Comparison of ENCODE assay signal across 24 cellular contexts in genomic region chr2:18104583-18105224, GRCh38.
DNase-seq lines count a peak whose midpoint lies in the region; TF ChIP-seq lines count a peak whose summit lies in the region.
"Had no signal": no experiment of that assay in that cellular context is flagged by ENCODE, and none has a peak within 500 bp of the region (broad histone marks: within the 10 kb centered on the region; RNA-seq: fewer than 3 reads in every experiment).

No MANE protein-coding gene starts in this region.

- peak overlapping the region; percentile 12; the same call in 1 of the 2 replicates for H3K4me2 ChIP-seq in MM.1S (ENCODE audit: low read depth, low read length)
- H3K4me2 ChIP-seq: GM23338 had no signal

- no peaks in the 10 kb centered on the region for H3K9me2 ChIP-seq in MM.1S (replicated peaks; ENCODE audit: insufficient read depth, low read length)

- DNase-seq in COLO829 (ENCODE audit: low spot score) (peak; percentile 87), MM.1S (peak; percentile 66), foreskin melanocyte (peak; percentile 92), pons (ENCODE audit: low spot score) (peak; percentile 8), KG1 (lab: John Stamatoyannopoulos, UW) (no peak), hippocampal formation (lab: John Stamatoyannopoulos, UW) (no peak), RPMI8226 (no peak)
- DNase-seq: CD8-positive, alpha-beta T cell; DMS 273 treated with DMSO at 0.1 percent for 48 hours; DMS79 treated with DMSO at 0.1 percent for 48 hours; GF-D8; H9; NCI-H1105 treated with DMSO at 0.1 percent for 48 hours; NCI-H146; NCI-H2029; NCI-H2171; NCI-H226; NCI-H510A treated with DMSO at 0.1 percent for 48 hours; PC-3; SHP77; SW 1271 had no signal

- H3F3A ChIP-seq in MM.1S (ENCODE audit: insufficient read depth, low read length), result peaks cover 9% of the 10 kb centered on the region

- H3K27me3 ChIP-seq in MM.1S (replicated peaks; ENCODE audit: insufficient read depth, low read length), result no peaks in the 10 kb centered on the region

- 0 out of 2 replicates have a peak overlapping the region, but pooled peaks have one; percentile 14 for H2AFZ ChIP-seq in MM.1S (ENCODE audit: low read length)
- H2AFZ ChIP-seq: GM23338 had no signal

- H3K9me3 ChIP-seq in MM.1S (replicated peaks; ENCODE audit: insufficient read depth, low read length), result no peaks in the 10 kb centered on the region

- no peak overlapping the region for H3K4me3 ChIP-seq in MM.1S (ENCODE audit: low read length)
- H3K4me3 ChIP-seq: GM23338, K562 had no signal

- no peak overlapping the region for H3K9ac ChIP-seq in MM.1S (ENCODE audit: low read length)

- peak; percentile 28 for TF ChIP-seq CTCF in MM.1S (IDR thresholded peaks at IDR 0.05; ENCODE audit: low read length)

- H4K20me1 ChIP-seq in MM.1S (ENCODE audit: insufficient read depth, low read length), result no peaks in the 10 kb centered on the region

- H3K4me1 ChIP-seq in MM.1S (ENCODE audit: low read length), result peaks cover 33% of the 10 kb centered on the region

- H3K79me2 ChIP-seq in MM.1S (ENCODE audit: low read length), result no peaks in the 10 kb centered on the region

- H3K36me3 ChIP-seq in MM.1S (replicated peaks; ENCODE audit: insufficient read depth, low read length), result no peaks in the 10 kb centered on the region

- H3K27ac ChIP-seq in MM.1S (ENCODE audit: low read length), result peak overlapping the region; percentile 52; the same call in 1 of the 2 replicates
- H3K27ac ChIP-seq: C4-2B had no signal

Comparison
In these comparisons a context has a peak if more than half of its experiments do, and no peak if none do; other contexts are left out.
1. DNase-seq: peak in COLO829 (single experiment), MM.1S (single experiment), foreskin melanocyte (single experiment) and pons (single experiment); none in KG1 (single experiment), hippocampal formation (0 of 2) and RPMI8226 (single experiment).